In the genomic region with DNA sequence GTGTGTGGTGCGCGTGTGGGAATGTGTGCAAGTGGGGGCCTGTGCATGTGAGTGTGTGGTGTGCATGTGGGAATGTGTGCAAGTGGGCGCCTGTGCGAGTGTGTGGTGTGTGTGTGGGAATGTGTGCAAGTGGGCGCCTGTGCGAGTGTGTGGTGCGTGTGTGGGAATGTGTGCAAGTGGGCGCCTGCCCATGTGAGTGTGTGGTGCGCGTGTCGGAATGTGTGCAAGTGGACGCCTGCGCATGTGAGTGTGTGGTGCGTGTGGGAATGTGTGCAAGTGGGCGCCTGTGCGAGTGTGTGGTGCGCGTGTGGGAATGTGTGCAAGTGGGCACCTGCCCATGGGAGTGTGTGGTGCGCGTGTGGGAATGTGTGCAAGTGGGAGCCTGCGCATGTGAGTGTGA, we compare ENCODE assay signal across 36 cellular contexts.
"Had no signal": no experiment of that assay in that cellular context is flagged by ENCODE, and none has a peak within 500 bp of the region (broad histone marks: within the 10 kb centered on the region; RNA-seq: fewer than 3 reads in every experiment).

No MANE protein-coding gene starts in this region.

- ATAC-seq: activated CD4-positive, alpha-beta T cell treated with anti-CD3 and anti-CD28 coated beads for 36 hours; activated CD8-positive, alpha-beta memory T cell treated with anti-CD3 and anti-CD28 coated beads, Interleukin-2, amount 10 ng/mL, durations not matched to agents 7 days and 5 days; activated CD8-positive, alpha-beta T cell treated with anti-CD3 and anti-CD28 coated beads, Interleukin-2, amount 10 ng/mL, durations not matched to agents 7 days and 5 days; activated naive CD4-positive, alpha-beta T cell treated with anti-CD3 and anti-CD28 coated beads, Interleukin-2, amount 50 U/mL, for 72 hours; foreskin keratinocyte; gastrocnemius medialis had no signal

- H3K4me3 Mint-ChIP-seq: activated CD4-positive, alpha-beta memory T cell treated with anti-CD3 and anti-CD28 coated beads for 36 hours; activated CD4-positive, alpha-beta T cell treated with anti-CD3 and anti-CD28 coated beads for 36 hours; activated CD4-positive, alpha-beta T cell treated with anti-CD3 and anti-CD28 coated beads, Interleukin-2, amount 10 ng/mL, durations not matched to agents 24 days and 14 days; activated CD8-positive, alpha-beta memory T cell treated with anti-CD3 and anti-CD28 coated beads, Interleukin-2, amount 10 ng/mL, durations not matched to agents 7 days and 5 days; activated CD8-positive, alpha-beta T cell treated with anti-CD3 and anti-CD28 coated beads, Interleukin-2, amount 10 ng/mL, durations not matched to agents 7 days and 5 days; activated naive CD4-positive, alpha-beta T cell treated with anti-CD3 and anti-CD28 coated beads, Interleukin-2, amount 10 ng/mL, durations not matched to agents 7 days and 5 days; activated naive CD8-positive, alpha-beta T cell treated with anti-CD3 and anti-CD28 coated beads, Interleukin-2, amount 10 ng/mL, durations not matched to agents 7 days and 5 days; activated T-helper 1 cell treated with anti-CD3 and anti-CD28 coated beads, Interleukin-12 subunit alpha, Interleukin-12 subunit beta, Interleukin-2, Interleukin-4 antibody, amounts not matched to agents 30 ng/mL and 10 ng/mL and 1 ng/mL, durations not matched to agents 14 hours and 24 hours and 36 hours; brain; dendritic cell treated with granulocyte-macrophage colony-stimulating factor and Interleukin-4, amounts not matched to agents 40 ng/mL and 50 ng/mL, for 4 days; endodermal cell; T-cell; T-helper 1 cell treated with Interleukin-12 subunit alpha and Interleukin-12 subunit beta and Interleukin-4 antibody, amounts not matched to agents 30 μg/mL and 1 μg/mL, for 36 hours had no signal

- H3K27me3 Mint-ChIP-seq: activated CD4-positive, alpha-beta memory T cell treated with anti-CD3 and anti-CD28 coated beads for 36 hours; activated CD4-positive, alpha-beta T cell treated with anti-CD3 and anti-CD28 coated beads, Interleukin-2, amount 10 ng/mL, durations not matched to agents 24 days and 14 days; activated CD8-positive, alpha-beta memory T cell treated with anti-CD3 and anti-CD28 coated beads, Interleukin-2, amount 10 ng/mL, durations not matched to agents 7 days and 5 days; activated naive CD4-positive, alpha-beta T cell treated with anti-CD3 and anti-CD28 coated beads, Interleukin-2, amount 10 ng/mL, durations not matched to agents 7 days and 5 days; activated naive CD8-positive, alpha-beta T cell treated with anti-CD3 and anti-CD28 coated beads, Interleukin-2, amount 10 ng/mL, durations not matched to agents 7 days and 5 days; T-cell had no signal

- H3K9me3 Mint-ChIP-seq: activated CD4-positive, alpha-beta memory T cell treated with anti-CD3 and anti-CD28 coated beads for 36 hours; activated CD4-positive, alpha-beta T cell treated with anti-CD3 and anti-CD28 coated beads, Interleukin-2, amount 10 ng/mL, durations not matched to agents 24 days and 14 days; activated T-helper 1 cell treated with anti-CD3 and anti-CD28 coated beads, Interleukin-12 subunit alpha, Interleukin-12 subunit beta, Interleukin-2, Interleukin-4 antibody, amounts not matched to agents 30 ng/mL and 10 ng/mL and 1 ng/mL, durations not matched to agents 14 hours and 24 hours and 36 hours; activated T-helper 2 cell treated with anti-CD3 and anti-CD28 coated beads, Interferon-gamma antibody, Interleukin-2, Interleukin-4, amounts not matched to agents 10 μg/mL and 5 μg/mL and 100 μg/mL, durations not matched to agents 14 hours and 24 hours and 36 hours; dendritic cell treated with granulocyte-macrophage colony-stimulating factor and Interleukin-4, amounts not matched to agents 40 ng/mL and 50 ng/mL, for 4 days; endodermal cell had no signal

- H3K4me1 Mint-ChIP-seq: activated CD4-positive, alpha-beta T cell treated with anti-CD3 and anti-CD28 coated beads for 36 hours; activated CD4-positive, alpha-beta T cell treated with anti-CD3 and anti-CD28 coated beads, Interleukin-2, amount 10 ng/mL, durations not matched to agents 24 days and 14 days; activated CD8-positive, alpha-beta memory T cell treated with anti-CD3 and anti-CD28 coated beads, Interleukin-2, amount 10 ng/mL, durations not matched to agents 7 days and 5 days; activated naive CD4-positive, alpha-beta T cell treated with anti-CD3 and anti-CD28 coated beads, Interleukin-2, amount 10 ng/mL, durations not matched to agents 7 days and 5 days; activated naive CD8-positive, alpha-beta T cell treated with anti-CD3 and anti-CD28 coated beads, Interleukin-2, amount 10 ng/mL, durations not matched to agents 7 days and 5 days; endodermal cell had no signal

- H3K27me3 ChIP-seq: ascending aorta, breast epithelium, cardiac muscle cell, dorsolateral prefrontal cortex, esophagus muscularis mucosa, foreskin keratinocyte, gastrocnemius medialis had no signal

- H3K4me3 ChIP-seq: ascending aorta, breast epithelium, cardiac muscle cell, coronary artery, dorsolateral prefrontal cortex, esophagus muscularis mucosa, gastrocnemius medialis had no signal

- H3K27ac Mint-ChIP-seq: activated CD4-positive, alpha-beta memory T cell treated with anti-CD3 and anti-CD28 coated beads for 36 hours; activated CD4-positive, alpha-beta T cell treated with anti-CD3 and anti-CD28 coated beads for 36 hours; activated CD4-positive, alpha-beta T cell treated with anti-CD3 and anti-CD28 coated beads, Interleukin-2, amount 10 ng/mL, durations not matched to agents 24 days and 14 days; activated CD8-positive, alpha-beta memory T cell treated with anti-CD3 and anti-CD28 coated beads, Interleukin-2, amount 10 ng/mL, durations not matched to agents 7 days and 5 days; activated CD8-positive, alpha-beta T cell treated with anti-CD3 and anti-CD28 coated beads, Interleukin-2, amount 10 ng/mL, durations not matched to agents 7 days and 5 days; activated naive CD4-positive, alpha-beta T cell treated with anti-CD3 and anti-CD28 coated beads, Interleukin-2, amount 10 ng/mL, durations not matched to agents 7 days and 5 days; activated naive CD8-positive, alpha-beta T cell treated with anti-CD3 and anti-CD28 coated beads, Interleukin-2, amount 10 ng/mL, durations not matched to agents 7 days and 5 days; activated T-helper 1 cell treated with anti-CD3 and anti-CD28 coated beads, Interleukin-12 subunit alpha, Interleukin-12 subunit beta, Interleukin-2, Interleukin-4 antibody, amounts not matched to agents 30 ng/mL and 10 ng/mL and 1 ng/mL, durations not matched to agents 14 hours and 24 hours and 36 hours; activated T-helper 2 cell treated with anti-CD3 and anti-CD28 coated beads, Interferon-gamma antibody, Interleukin-2, Interleukin-4, amounts not matched to agents 10 μg/mL and 5 μg/mL and 100 μg/mL, durations not matched to agents 14 hours and 24 hours and 36 hours; brain; endodermal cell; T-cell; T-helper 1 cell treated with Interleukin-12 subunit alpha and Interleukin-12 subunit beta and Interleukin-4 antibody, amounts not matched to agents 30 μg/mL and 1 μg/mL, for 36 hours had no signal

- DNase-seq: activated CD4-positive, alpha-beta memory T cell treated with anti-CD3 and anti-CD28 coated beads for 36 hours; activated CD4-positive, alpha-beta T cell treated with anti-CD3 and anti-CD28 coated beads for 36 hours; activated CD4-positive, alpha-beta T cell treated with anti-CD3 and anti-CD28 coated beads, Interleukin-2, amount 10 ng/mL, durations not matched to agents 24 days and 14 days; activated CD4-positive, CD25-positive, alpha-beta regulatory T cell; activated CD4-positive, CD25-positive, alpha-beta regulatory T cell treated with anti-CD3 and anti-CD28 coated beads, Interleukin-2, amount 50 U/mL, for 72 hours; activated CD8-positive, alpha-beta memory T cell treated with anti-CD3 and anti-CD28 coated beads, Interleukin-2, amount 10 ng/mL, durations not matched to agents 7 days and 5 days; activated CD8-positive, alpha-beta memory T cell treated with anti-CD3 and anti-CD28 coated beads, Interleukin-2, amount 50 U/mL, for 4 hours; activated CD8-positive, alpha-beta T cell treated with anti-CD3 and anti-CD28 coated beads, Interleukin-2, amount 10 ng/mL, durations not matched to agents 7 days and 5 days; activated effector memory CD4-positive, alpha-beta T cell treated with anti-CD3 and anti-CD28 coated beads, Interleukin-2, amount 50 U/mL, for 16 hours; activated naive CD4-positive, alpha-beta T cell treated with anti-CD3 and anti-CD28 coated beads, Interleukin-2, amount 10 ng/mL, durations not matched to agents 7 days and 5 days; activated naive CD8-positive, alpha-beta T cell treated with anti-CD3 and anti-CD28 coated beads, Interleukin-2, amount 10 ng/mL, durations not matched to agents 7 days and 5 days; activated T-cell treated with anti-CD3 and anti-CD28 coated beads, Interleukin-2, amount 50 U/mL, for 1 hour; activated T-cell treated with anti-CD3 and anti-CD28 coated beads, Interleukin-2, amount 50 U/mL, for 48 hours; central memory CD4-positive, alpha-beta T cell; cerebellar nuclear complex; dorsolateral prefrontal cortex; effector memory CD4-positive, alpha-beta T cell; endodermal cell; erythroblast; foreskin keratinocyte; gastrocnemius medialis; SW 1271; T-cell; T-helper 9 cell; WERI-Rb-1 had no signal

- H3K36me3 ChIP-seq: ascending aorta, breast epithelium, cardiac muscle cell, esophagus muscularis mucosa, gastrocnemius medialis, WERI-Rb-1 had no signal

- H3K36me3 Mint-ChIP-seq: activated CD4-positive, alpha-beta memory T cell treated with anti-CD3 and anti-CD28 coated beads for 36 hours; activated naive CD4-positive, alpha-beta T cell treated with anti-CD3 and anti-CD28 coated beads, Interleukin-2, amount 10 ng/mL, durations not matched to agents 7 days and 5 days; activated naive CD4-positive, alpha-beta T cell treated with anti-CD3 and anti-CD28 coated beads, Interleukin-2, amount 50 U/mL, for 72 hours; activated naive CD8-positive, alpha-beta T cell treated with anti-CD3 and anti-CD28 coated beads, Interleukin-2, amount 10 ng/mL, durations not matched to agents 7 days and 5 days; T-cell had no signal

- H3K27ac ChIP-seq: ascending aorta, cardiac muscle cell, coronary artery, dorsolateral prefrontal cortex, esophagus muscularis mucosa, foreskin keratinocyte, gastrocnemius medialis, WERI-Rb-1 had no signal

- H3K9me3 ChIP-seq: ascending aorta, breast epithelium, esophagus muscularis mucosa, gastrocnemius medialis had no signal

- H3K4me1 ChIP-seq: ascending aorta, breast epithelium, esophagus muscularis mucosa, foreskin keratinocyte, gastrocnemius medialis had no signal
